26 cellular contexts compared by ENCODE assay signal in the genomic region with DNA sequence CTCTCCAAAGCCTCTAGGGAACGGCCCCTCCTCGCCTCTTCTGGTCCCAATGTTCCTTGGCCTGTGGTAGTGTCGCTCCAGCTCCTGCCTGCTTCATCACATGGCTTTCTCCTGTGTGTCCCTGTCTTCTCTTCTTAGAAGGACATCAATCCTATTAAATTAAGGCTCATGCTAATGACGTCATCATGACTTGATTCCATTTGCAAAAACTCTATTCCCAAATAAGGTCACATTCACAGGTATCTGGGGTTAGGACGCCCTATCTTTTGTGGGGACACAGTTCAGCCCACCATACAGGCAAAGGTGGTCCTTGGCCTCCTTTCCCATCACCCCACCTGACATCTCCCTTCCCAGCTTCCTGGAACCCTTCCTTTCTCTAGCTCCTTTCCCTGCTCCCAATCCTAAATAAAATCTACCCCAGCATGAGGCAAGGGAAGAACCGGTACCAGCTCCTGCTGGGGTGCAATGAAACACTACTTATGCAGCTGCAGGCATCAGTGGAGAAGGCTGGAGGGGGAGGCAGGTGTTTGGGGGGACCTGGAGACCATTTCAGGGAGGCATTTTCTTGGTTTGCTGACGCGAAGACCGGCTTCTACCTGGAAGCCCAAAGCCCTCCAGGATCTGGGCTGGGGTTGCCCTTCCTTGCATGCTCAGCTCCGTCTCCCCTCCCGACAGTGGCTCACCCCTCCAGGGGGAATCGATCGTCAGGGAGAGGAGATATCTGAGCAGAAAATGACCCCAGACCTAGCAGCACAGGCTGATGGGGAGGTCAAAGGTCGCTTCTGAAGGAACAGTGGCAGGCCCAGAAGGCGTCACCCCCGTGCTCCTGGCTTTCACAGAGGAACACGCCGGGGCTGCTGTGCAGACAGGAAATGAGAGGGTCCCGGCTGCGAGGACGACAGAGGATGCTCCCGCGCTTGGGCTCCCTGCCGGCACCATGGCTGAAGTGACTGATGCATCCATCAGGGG.
"Had no signal": no experiment of that assay in that cellular context is flagged by ENCODE, and none has a peak within 500 bp of the region (broad histone marks: within the 10 kb centered on the region; RNA-seq: fewer than 3 reads in every experiment).

No MANE protein-coding gene starts in this region.

- H3K9me3 Mint-ChIP-seq: activated naive CD4-positive, alpha-beta T cell treated with anti-CD3 and anti-CD28 coated beads, Interleukin-2, amount 50 U/mL, for 24 hours; central memory CD8-positive, alpha-beta T cell; mesothelial cell of epicardium; nephron; stimulated activated effector memory CD8-positive, alpha-beta T cell treated with anti-CD3 and anti-CD28 coated beads, Interleukin-12 subunit alpha, Interleukin-12 subunit beta, amount 100 ng/mL, for 72 hours; stimulated activated naive CD8-positive, alpha-beta T cell treated with anti-CD3 and anti-CD28 coated beads, Interleukin-15, amount 100 ng/mL, for 72 hours; T-cell; T-helper 2 cell treated with Interferon-gamma antibody and Interleukin-4, amounts not matched to agents 5 μg/mL and 100 μg/mL, for 36 hours had no signal

- DNase-seq: activated CD4-positive, alpha-beta T cell treated with anti-CD3 and anti-CD28 coated beads for 1 hour; activated CD4-positive, alpha-beta T cell treated with anti-CD3 and anti-CD28 coated beads, Interleukin-2, amount 50 U/mL, for 1 hour; activated CD8-positive, alpha-beta T cell treated with anti-CD3 and anti-CD28 coated beads, Interleukin-2, amount 10 ng/mL, durations not matched to agents 7 days and 5 days; activated gamma-delta T cell treated with Interleukin-2 at 50 U/mL for 16 hours; activated T-cell treated with anti-CD3 and anti-CD28 coated beads, Interleukin-2, amount 50 U/mL, for 1 hour; brain microvascular endothelial cell; colonic mucosa; erythroblast; foreskin fibroblast; kidney; occipital lobe; small intestine; stimulated activated CD4-positive, alpha-beta T cell treated with anti-CD3 and anti-CD28 coated beads, Interleukin-2, amount 100 ng/mL, for 24 hours; stimulated activated naive CD8-positive, alpha-beta T cell treated with anti-CD3 and anti-CD28 coated beads, Interleukin-15, amount 100 ng/mL, for 72 hours; T-cell; testis; trophoblast cell; uterus had no signal

- H3K4me1 Mint-ChIP-seq: activated naive CD4-positive, alpha-beta T cell treated with anti-CD3 and anti-CD28 coated beads, Interleukin-2, amount 50 U/mL, for 24 hours; central memory CD8-positive, alpha-beta T cell; stimulated activated effector memory CD8-positive, alpha-beta T cell treated with anti-CD3 and anti-CD28 coated beads, Interleukin-12 subunit alpha, Interleukin-12 subunit beta, amount 100 ng/mL, for 72 hours; stimulated activated naive CD8-positive, alpha-beta T cell treated with anti-CD3 and anti-CD28 coated beads, Interleukin-15, amount 100 ng/mL, for 72 hours; T-cell had no signal

- H3K27ac ChIP-seq: brain microvascular endothelial cell, colonic mucosa, right lobe of liver, testis, uterus, VCaP had no signal

- H3K27me3 Mint-ChIP-seq: activated naive CD4-positive, alpha-beta T cell treated with anti-CD3 and anti-CD28 coated beads, Interleukin-2, amount 50 U/mL, for 24 hours; central memory CD8-positive, alpha-beta T cell had no signal

- H3K36me3 ChIP-seq: brain microvascular endothelial cell, colonic mucosa, right lobe of liver, uterus had no signal

- ATAC-seq: activated CD8-positive, alpha-beta T cell treated with anti-CD3 and anti-CD28 coated beads, Interleukin-2, amount 10 ng/mL, durations not matched to agents 7 days and 5 days; stimulated activated effector memory CD8-positive, alpha-beta T cell treated with anti-CD3 and anti-CD28 coated beads, Interleukin-12 subunit alpha, Interleukin-12 subunit beta, amount 100 ng/mL, for 72 hours; stimulated activated naive CD8-positive, alpha-beta T cell treated with anti-CD3 and anti-CD28 coated beads, Interleukin-15, amount 100 ng/mL, for 72 hours; T-cell had no signal

- H3K4me3 ChIP-seq: colonic mucosa, right lobe of liver, testis, uterus had no signal

- H3K36me3 Mint-ChIP-seq: activated naive CD4-positive, alpha-beta T cell treated with anti-CD3 and anti-CD28 coated beads, Interleukin-2, amount 50 U/mL, for 24 hours; mesothelial cell of epicardium; stimulated activated effector memory CD8-positive, alpha-beta T cell treated with anti-CD3 and anti-CD28 coated beads, Interleukin-12 subunit alpha, Interleukin-12 subunit beta, amount 100 ng/mL, for 72 hours; T-cell had no signal

- H3K27ac Mint-ChIP-seq: activated CD8-positive, alpha-beta T cell treated with anti-CD3 and anti-CD28 coated beads, Interleukin-2, amount 10 ng/mL, durations not matched to agents 7 days and 5 days; activated naive CD4-positive, alpha-beta T cell treated with anti-CD3 and anti-CD28 coated beads, Interleukin-2, amount 50 U/mL, for 24 hours; mesothelial cell of epicardium; stimulated activated effector memory CD8-positive, alpha-beta T cell treated with anti-CD3 and anti-CD28 coated beads, Interleukin-12 subunit alpha, Interleukin-12 subunit beta, amount 100 ng/mL, for 72 hours; stimulated activated naive CD8-positive, alpha-beta T cell treated with anti-CD3 and anti-CD28 coated beads, Interleukin-15, amount 100 ng/mL, for 72 hours; T-cell; T-helper 2 cell treated with Interferon-gamma antibody and Interleukin-4, amounts not matched to agents 5 μg/mL and 100 μg/mL, for 36 hours had no signal

- H3K9me3 ChIP-seq: colonic mucosa, right lobe of liver, testis, uterus had no signal

- H3K4me3 Mint-ChIP-seq: activated CD8-positive, alpha-beta T cell treated with anti-CD3 and anti-CD28 coated beads, Interleukin-2, amount 10 ng/mL, durations not matched to agents 7 days and 5 days; activated naive CD4-positive, alpha-beta T cell treated with anti-CD3 and anti-CD28 coated beads, Interleukin-2, amount 50 U/mL, for 24 hours; central memory CD8-positive, alpha-beta T cell; mesothelial cell of epicardium; nephron; stimulated activated effector memory CD8-positive, alpha-beta T cell treated with anti-CD3 and anti-CD28 coated beads, Interleukin-12 subunit alpha, Interleukin-12 subunit beta, amount 100 ng/mL, for 72 hours; stimulated activated naive CD8-positive, alpha-beta T cell treated with anti-CD3 and anti-CD28 coated beads, Interleukin-15, amount 100 ng/mL, for 72 hours; T-cell; T-helper 2 cell treated with Interferon-gamma antibody and Interleukin-4, amounts not matched to agents 5 μg/mL and 100 μg/mL, for 36 hours had no signal

- H3K4me1 ChIP-seq: colonic mucosa, testis, uterus had no signal

- H3K27me3 ChIP-seq: brain microvascular endothelial cell, colonic mucosa, right lobe of liver, testis, uterus had no signal
